In genomic region chr4:25862411-25863346, GRCh38 we compare ENCODE assay signal across 8 cellular contexts. TPM values are rescaled to one million over a fixed set of nuclear protein-coding genes. Genes with fewer than 3 reads are reported as not detected.
DNase-seq lines count a peak whose midpoint lies in the region; ATAC-seq and TF ChIP-seq lines count a peak whose summit lies in the region.

SEL1L3 (minus strand) TSS chr4:25862988; CDS start chr4:25862836, 152 bp downstream.

- H2AFZ ChIP-seq in OCI-LY7 (ENCODE audit: low read length), result no peak within 1 kb of the TSS

- DNase-seq in GM10248 (ENCODE audit: extremely low spot score) (peak; percentile 83), HEK293T (ENCODE audit: extremely low spot score) (peak; percentile 49), OCI-LY7 (ENCODE audit: low spot score) (peak; percentile 67), activated gamma-delta T cell (lab: John Stamatoyannopoulos, UW) (peak; percentile 49), foreskin keratinocyte (no peak), ovary (peak in 4 of 5 donors; percentile 20 to 46 (median 38)), aorta (peak; percentile 54 to 80)

- CTCF ChIA-PET in GM10248 (lab: Yijun Ruan, JAX) (interaction anchor here (0.8 to 3.9 kb wide), 2 partner anchors 11 to 15 kb away, joined by 3 to 27 read pairs; no protein-coding TSS in a partner anchor), HEK293T (lab: Yijun Ruan, JAX) (no interaction called here), OCI-LY7 (lab: Charles Lee; ENCODE audit: unreplicated experiment) (no interaction called here)

- H3K9me3 ChIP-seq in OCI-LY7 (ENCODE audit: low read length) (no peaks in the 10 kb centered on the region), ovary (no peaks in the 10 kb centered on the region), aorta (ENCODE audit: control insufficient read depth, low read length) (no peaks in the 10 kb centered on the region)

- H3K27ac ChIP-seq in OCI-LY7 (ENCODE audit: low read depth, low read length, poor library complexity, severe bottlenecking) (peak within 1 kb of the TSS; percentile 99), foreskin keratinocyte (no peak within 1 kb of the TSS), ovary (no peak within 1 kb of the TSS), aorta (ENCODE audit: low read depth in 1 of 2, low read length in 2 of 2) (no peak within 1 kb of the TSS)

- no peaks in the 10 kb centered on the region for H3K9me2 ChIP-seq in OCI-LY7 (ENCODE audit: insufficient read depth, low read length)

- intact Hi-C loops in OCI-LY7 (cut with micrococcal nuclease; ENCODE audit: unreplicated experiment), result loop anchor here (5.0 kb wide), 1 partner anchor 965 kb away; no protein-coding TSS in a partner anchor
- intact Hi-C loops in ovary (cut with DNase I), result no loop called here
- intact Hi-C loops in aorta (cut with DNase I), result no loop called here

- peaks cover 51% of the 10 kb centered on the region for H3K36me3 ChIP-seq in OCI-LY7 (ENCODE audit: insufficient read depth, low read length)
- H3K36me3 ChIP-seq in ovary, result no peaks in the 10 kb centered on the region
- no peaks in the 10 kb centered on the region for H3K36me3 ChIP-seq in aorta (ENCODE audit: control insufficient read depth in 1 of 2, insufficient read depth in 2 of 2, low read length in 1 of 2)

- H3K4me3 ChIP-seq in OCI-LY7 (ENCODE audit: low read depth, low read length, poor library complexity, severe bottlenecking) (peak within 1 kb of the TSS; percentile 75), ovary (peak within 1 kb of the TSS; percentile 53), aorta (ENCODE audit: low read length in 2 of 2) (peak within 1 kb of the TSS; percentile 80 to 89)

- TF ChIP-seq EP300 in ovary (IDR thresholded peaks at IDR 0.05), result no peak

- no peak for TF ChIP-seq POLR2A in ovary (IDR thresholded peaks at IDR 0.05)

- ATAC-seq in foreskin keratinocyte (peak; percentile 32), aorta (ENCODE audit: low FRiP score) (no peak), GM21737 (IDR thresholded peaks at IDR 0.05; ENCODE audit: unreplicated experiment) (no peak)

- peak within 1 kb of the TSS; percentile 96 for H3K4me2 ChIP-seq in OCI-LY7 (ENCODE audit: low read length)

- H3K79me2 ChIP-seq in OCI-LY7 (ENCODE audit: insufficient read depth, low read depth, low read length), result peaks cover 91% of the 10 kb centered on the region

- H4K20me1 ChIP-seq in OCI-LY7 (ENCODE audit: insufficient read depth, low read length), result peaks cover 14% of the 10 kb centered on the region; the same call in 1 of the 2 replicates

- BruUV-seq in OCI-LY7 (replicated peaks; lab: Mats Ljungman, UMichigan), result no TSS peak

- TF ChIP-seq CTCF in GM10248 (IDR thresholded peaks at IDR 0.05; ENCODE audit: control extremely low read depth, extremely low read depth, low read depth, missing control alignments), result no peak
- TF ChIP-seq CTCF in OCI-LY7 (conservative IDR thresholded peaks at IDR 0.05; ENCODE audit: low read length), result no peak
- TF ChIP-seq CTCF in foreskin keratinocyte (conservative IDR thresholded peaks at IDR 0.05), result no peak
- no peak for TF ChIP-seq CTCF in ovary (IDR thresholded peaks at IDR 0.05)

- POLR2A ChIA-PET in GM10248 (lab: Yijun Ruan, JAX) (no interaction called here), HEK293T (lab: Yijun Ruan, JAX) (no interaction called here), OCI-LY7 (lab: Charles Lee) (interaction anchor here (0.7 to 4.1 kb wide), 6 partner anchors 11 to 49 kb away, joined by 3 to 134 read pairs (median 8); no protein-coding TSS in a partner anchor)

- H3K4me1 ChIP-seq in OCI-LY7 (ENCODE audit: insufficient read depth, low read length, poor library complexity, severe bottlenecking) (peaks cover 69% of the 10 kb centered on the region), foreskin keratinocyte (peaks cover 15% of the 10 kb centered on the region), ovary (ENCODE audit: insufficient read depth) (no peaks in the 10 kb centered on the region), aorta (ENCODE audit: control insufficient read depth in 1 of 2, insufficient read depth in 2 of 2, low read length in 2 of 2) (no peaks in the 10 kb centered on the region)

- H3K27me3 ChIP-seq in foreskin keratinocyte (no peaks in the 10 kb centered on the region), ovary (no peaks in the 10 kb centered on the region), aorta (ENCODE audit: control insufficient read depth in 1 of 2, insufficient read depth in 2 of 2, low read length in 1 of 2) (peaks cover 0 to 2% of the 10 kb centered on the region in 2 donors)

- 0 to 1% (median 1%) methylated on average over 24 to 115 of the region's 115 CpGs for WGBS in ovary, 3 donors
- WGBS in aorta, 2 donors, result 1% methylated on average over 28 to 115 of the region's 115 CpGs

TF ChIP-seq in HEK293T, 16 proteins besides CTCF, POLR2A, EP300 and RAD21:
- no peak for TF ChIP-seq SUZ12 (IDR thresholded peaks at IDR 0.05)
- TF ChIP-seq LEF1 (IDR thresholded peaks at IDR 0.05; ENCODE audit: borderline replicate concordance), result no peak
- TF ChIP-seq CTBP1 (IDR thresholded peaks at IDR 0.05; ENCODE audit: borderline replicate concordance), result no peak
- TF ChIP-seq BHLHE40 (IDR thresholded peaks at IDR 0.05; ENCODE audit: borderline replicate concordance), result no peak
- no peak for TF ChIP-seq ARNT (IDR thresholded peaks at IDR 0.05)
- no peak for TF ChIP-seq FOXK2 (IDR thresholded peaks at IDR 0.05)
- no peak for TF ChIP-seq SP1 (IDR thresholded peaks at IDR 0.05)
- no peak for TF ChIP-seq TARDBP (IDR thresholded peaks at IDR 0.05)
- TF ChIP-seq ZNF384 (IDR thresholded peaks at IDR 0.05), result no peak
- TF ChIP-seq ELF4 (IDR thresholded peaks at IDR 0.05), result no peak
- TF ChIP-seq NFRKB (IDR thresholded peaks at IDR 0.05), result no peak

RNA-seq across cellular contexts. Expression of gene SEL1L3, which starts in this region (rescaled TPM):
- 173 and 180 TPM in 2 replicates for total RNA-seq in OCI-LY7 (2014; rRNA removed; shearing (Covaris generic))
- total RNA-seq in OCI-LY7 (2022) (301 and 313 TPM in 2 replicates), foreskin keratinocyte (31.7 and 33.3 TPM in 2 replicates), ovary (10 to 100 TPM in 3 of 7 donors, 1 to 10 TPM in 4; 5.0 to 27.7 (median 8.3) TPM), aorta (10 to 100 TPM; 13.6 to 25.3 TPM)
- polyA plus RNA-seq in foreskin keratinocyte (15.8 and 17.2 TPM in 2 replicates), ovary (10 to 100 TPM in 1 of 2 donors, 1 to 10 TPM in 1; 4.4 to 19.2 TPM), aorta (1 to 10 TPM; 1.9 to 8.3 TPM)

Comparison
In these comparisons a context has a peak if more than half of its experiments do, and no peak if none do; other contexts are left out.
1. DNase-seq: peak in GM10248 (single experiment), HEK293T (single experiment), OCI-LY7 (single experiment), activated gamma-delta T cell (single experiment), ovary (4 of 5) and aorta (2 of 2); none in foreskin keratinocyte (0 of 2).
2. Peak in every context shown above with its lines, with median percentiles within 50 percentile points of each other: H3K4me3 ChIP-seq.